ENCODE assay signal across 9 cellular contexts in the genomic region with DNA sequence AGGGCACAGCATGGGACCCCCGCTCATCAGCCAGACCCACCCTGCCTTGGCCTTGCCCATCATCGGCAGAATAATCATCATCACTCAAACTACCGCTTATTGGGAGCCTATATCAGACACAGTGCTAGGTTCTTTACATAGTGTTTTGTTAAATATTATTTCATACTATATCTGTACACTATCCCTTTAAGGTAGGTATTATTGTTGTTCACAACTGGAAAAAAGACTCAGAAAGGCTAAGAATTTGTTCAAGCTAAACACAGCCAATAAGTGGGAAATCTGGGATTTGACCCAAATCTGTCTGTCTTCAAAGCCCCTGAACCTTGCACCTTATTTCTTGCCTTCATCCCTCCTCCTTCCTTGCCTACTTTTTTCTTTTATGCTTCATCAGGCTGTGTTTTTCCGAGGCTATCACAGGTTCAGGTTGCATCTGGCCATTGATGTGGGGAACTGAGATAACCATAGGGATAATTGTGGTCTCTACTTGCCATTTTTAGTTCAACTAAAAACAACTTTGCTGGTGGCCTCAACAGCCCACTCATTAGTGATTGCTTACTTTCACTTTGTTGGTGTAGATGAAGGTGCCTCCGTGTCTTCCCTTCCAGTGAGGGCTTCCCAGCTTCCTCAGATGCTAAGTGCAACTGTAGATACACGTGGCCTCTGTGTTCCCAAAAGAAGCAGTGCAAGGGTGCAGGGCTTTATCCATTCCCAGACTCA. TPM values are rescaled to one million over a fixed set of nuclear protein-coding genes. Genes with fewer than 3 reads are reported as not detected.
A peak's percentile ranks its signal among the peaks of the same experiment; 100 is the strongest.
DNase-seq lines count a peak whose midpoint lies in the region; ATAC-seq and TF ChIP-seq lines count a peak whose summit lies in the region.
"Had no signal": no experiment of that assay in that cellular context is flagged by ENCODE, and none has a peak within 500 bp of the region (broad histone marks: within the 10 kb centered on the region; RNA-seq: fewer than 3 reads in every experiment).

No MANE protein-coding gene starts in this region.

- peak overlapping the region; percentile 50 for H3K27ac Mint-ChIP-seq in Calu3 (ENCODE audit: unreplicated experiment)
- peak overlapping the region; percentile 94 for H3K27ac Mint-ChIP-seq in central memory CD8-positive, alpha-beta T cell (ENCODE audit: low read depth)

- no peak for TF ChIP-seq CTCF in Calu3 (IDR thresholded peaks at IDR 0.05; ENCODE audit: unreplicated experiment)

- no peaks in the 10 kb centered on the region for H3K27me3 Mint-ChIP-seq in Calu3 (ENCODE audit: unreplicated experiment)
- H3K27me3 Mint-ChIP-seq in central memory CD8-positive, alpha-beta T cell: no peaks in the 10 kb centered on the region

- no TSS peak for BruUV-seq in Calu3 (replicated peaks; lab: Mats Ljungman, UMichigan)

- no peaks in the 10 kb centered on the region for H3K9me3 Mint-ChIP-seq in Calu3 (ENCODE audit: low read depth, unreplicated experiment)
- H3K9me3 Mint-ChIP-seq in central memory CD8-positive, alpha-beta T cell: no peaks in the 10 kb centered on the region

- CTCF ChIA-PET in Calu3 (lab: Charles Lee): interaction anchor here (1.1 kb wide), 1 partner anchor 45 kb away, joined by 3 read pairs; no protein-coding TSS in a partner anchor

- H3K4me3 Mint-ChIP-seq in Calu3 (ENCODE audit: low read depth, unreplicated experiment): peak overlapping the region; percentile 44
- no peak overlapping the region for H3K4me3 Mint-ChIP-seq in central memory CD8-positive, alpha-beta T cell

- intact Hi-C loops in Calu3 (cut with micrococcal nuclease; ENCODE audit: unreplicated experiment): loop anchor here (1.0 to 10.0 kb wide), 6 partner anchors 180 to 801 kb away; no protein-coding TSS in a partner anchor

- ATAC-seq in GM21381 (IDR thresholded peaks at IDR 0.05; ENCODE audit: unreplicated experiment) (peak; percentile 44), HG03457 (IDR thresholded peaks at IDR 0.05; ENCODE audit: unreplicated experiment) (peak; percentile 44), GM18517 (IDR thresholded peaks at IDR 0.05; ENCODE audit: unreplicated experiment) (no peak), HG03108 (IDR thresholded peaks at IDR 0.05; ENCODE audit: unreplicated experiment) (no peak), HG03175 (IDR thresholded peaks at IDR 0.05; ENCODE audit: unreplicated experiment) (no peak)
- no peak for ATAC-seq in central memory CD8-positive, alpha-beta T cell (replicated peaks; ENCODE audit: extremely low read depth, poor library complexity, severe bottlenecking)

- H3K4me1 Mint-ChIP-seq in Calu3 (ENCODE audit: low read depth, unreplicated experiment): peaks cover 8% of the 10 kb centered on the region
- peaks cover 21% of the 10 kb centered on the region for H3K4me1 Mint-ChIP-seq in central memory CD8-positive, alpha-beta T cell

- DNase-seq in Calu3: no peak
- no peak for DNase-seq in central memory CD8-positive, alpha-beta T cell (ENCODE audit: low spot score in 2 of 2)
- no peak for DNase-seq in stimulated activated naive CD4-positive, alpha-beta T cell (lab: John Stamatoyannopoulos, UW)

- no peaks in the 10 kb centered on the region for H3K36me3 Mint-ChIP-seq in Calu3 (ENCODE audit: insufficient read depth, unreplicated experiment)
- peaks cover 6% of the 10 kb centered on the region for H3K36me3 Mint-ChIP-seq in central memory CD8-positive, alpha-beta T cell (ENCODE audit: insufficient read depth)

RNA-seq across cellular contexts. Expression of a gene that starts 35.2 kb away (rescaled TPM):
- 0.17 TPM in 1 of 2 replicates, not detected in the other for total RNA-seq in Calu3 (2022)
- total RNA-seq: colonic mucosa had no signal

RNA-seq across cellular contexts. Expression of a gene that starts 59.2 kb away (rescaled TPM):
- total RNA-seq in Calu3 (2022): not detected in 2 replicates

Comparison
In these comparisons a context has a peak if more than half of its experiments do, and no peak if none do; other contexts are left out.
1. ATAC-seq: peak in GM21381 (single experiment) and HG03457 (single experiment); none in central memory CD8-positive, alpha-beta T cell (single experiment), GM18517 (single experiment), HG03108 (single experiment) and HG03175 (single experiment).